ENCODE assay signal across 11 cellular contexts in genomic region chr17:40015005-40015997, GRCh38. TPM values are rescaled to one million over a fixed set of nuclear protein-coding genes. Genes with fewer than 3 reads are reported as not detected.
DNase-seq lines count a peak whose midpoint lies in the region; ATAC-seq and TF ChIP-seq lines count a peak whose summit lies in the region.
"Had no signal": no experiment of that assay in that cellular context is flagged by ENCODE, and none has a peak within 500 bp of the region (broad histone marks: within the 10 kb centered on the region; RNA-seq: fewer than 3 reads in every experiment).

A gene with protein sequence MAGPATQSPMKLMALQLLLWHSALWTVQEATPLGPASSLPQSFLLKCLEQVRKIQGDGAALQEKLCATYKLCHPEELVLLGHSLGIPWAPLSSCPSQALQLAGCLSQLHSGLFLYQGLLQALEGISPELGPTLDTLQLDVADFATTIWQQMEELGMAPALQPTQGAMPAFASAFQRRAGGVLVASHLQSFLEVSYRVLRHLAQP (plus strand): TSS chr17:40015440. CDS start chr17:40015475, 35 bp downstream.

- no peak for ATAC-seq in Right ventricle myocardium superior (ENCODE audit: poor library complexity)
- ATAC-seq in upper lobe of left lung (ENCODE audit: low FRiP score in 2 of 2): peak; percentile 19 to 62
- no peak for ATAC-seq in HG03108 (IDR thresholded peaks at IDR 0.05; ENCODE audit: unreplicated experiment)

- peaks cover 12% of the 10 kb centered on the region; the same call in 1 of the 2 replicates for H3F3A ChIP-seq in GM23248 (ENCODE audit: insufficient read depth)

- H3K9me2 ChIP-seq in GM23248 (ENCODE audit: insufficient read depth): no peaks in the 10 kb centered on the region

- H3K4me3 ChIP-seq in ascending aorta (no peak within 1 kb of the TSS), iPS-15b (ENCODE audit: low read depth, low read length) (no peak within 1 kb of the TSS), upper lobe of left lung (peak within 1 kb of the TSS in 2 of 4 donors; percentile 26 to 35), GM23248 (no peak within 1 kb of the TSS)

- peak within 1 kb of the TSS; percentile 65 for H3K9ac ChIP-seq in iPS-15b (ENCODE audit: low read depth, low read length)
- no peak within 1 kb of the TSS for H3K9ac ChIP-seq in GM23248

- H2AFZ ChIP-seq in GM23248: no peak within 1 kb of the TSS

- no peaks in the 10 kb centered on the region for H4K20me1 ChIP-seq in GM23248 (ENCODE audit: insufficient read depth)

- TF ChIP-seq CTCF in ascending aorta (IDR thresholded peaks at IDR 0.05) (no peak), upper lobe of left lung (IDR thresholded peaks at IDR 0.05) (no peak)

- no peaks in the 10 kb centered on the region for H3K9me3 ChIP-seq in ascending aorta
- no peaks in the 10 kb centered on the region for H3K9me3 ChIP-seq in iPS-15b (ENCODE audit: control insufficient read depth, insufficient read depth, low read length)
- no peaks in the 10 kb centered on the region for H3K9me3 ChIP-seq in upper lobe of left lung
- H3K9me3 ChIP-seq in GM23248 (ENCODE audit: low read depth): no peaks in the 10 kb centered on the region

- TF ChIP-seq EP300 in upper lobe of left lung (IDR thresholded peaks at IDR 0.05): peak in 2 of 4 donors; percentile 81 to 86

- TF ChIP-seq POLR2A in upper lobe of left lung (IDR thresholded peaks at IDR 0.05): no peak

- H3K27ac ChIP-seq in ascending aorta (peak within 1 kb of the TSS; percentile 14 to 18), upper lobe of left lung (peak within 1 kb of the TSS; percentile 76 to 83 (median 80)), GM23248 (no peak within 1 kb of the TSS)

- 20 to 32% methylated on average over 12 to 20 of the region's 20 CpGs for WGBS in upper lobe of left lung, 2 donors
- 77 to 80% methylated on average over 18 to 20 of the region's 20 CpGs for whole genome bisulfite sequencing in GM23248 (ENCODE audit: low coverage in 1 of 2, low lambda C conversion rate in 2 of 2, missing lambda C conversion rate in 2 of 2), 2 experiments

- peaks cover 9 to 13% of the 10 kb centered on the region in 2 donors for H3K36me3 ChIP-seq in ascending aorta
- H3K36me3 ChIP-seq in iPS-15b (ENCODE audit: control insufficient read depth, insufficient read depth, low read length): peaks cover 16% of the 10 kb centered on the region
- H3K36me3 ChIP-seq in upper lobe of left lung: peaks cover 0 to 13% (median 10%) of the 10 kb centered on the region in 4 donors
- no peaks in the 10 kb centered on the region for H3K36me3 ChIP-seq in GM23248 (ENCODE audit: low read depth)

- peaks cover 0 to 16% of the 10 kb centered on the region in 2 donors for H3K4me1 ChIP-seq in ascending aorta
- peaks cover 12% of the 10 kb centered on the region for H3K4me1 ChIP-seq in iPS-15b (ENCODE audit: control insufficient read depth, insufficient read depth, low read length)
- peaks cover 61 to 70% (median 66%) of the 10 kb centered on the region in 4 donors for H3K4me1 ChIP-seq in upper lobe of left lung
- H3K4me1 ChIP-seq in GM23248 (ENCODE audit: insufficient read depth): peaks cover 25% of the 10 kb centered on the region

- peak; percentile 38 for DNase-seq in Right ventricle myocardium superior
- no peak for DNase-seq in cardiac septum (ENCODE audit: low spot score)
- no peak for DNase-seq in ascending aorta (ENCODE audit: low spot score in 2 of 2)
- DNase-seq in upper lobe of left lung: peak in 1 of 2 donors; percentile 72
- DNase-seq in GM23248: no peak
- DNase-seq in DMS79 treated with DMSO at 0.1 percent for 48 hours (lab: John Stamatoyannopoulos, UW): no peak
- DNase-seq: NCI-H524, nucleus accumbens, T-helper 9 cell had no signal

- intact Hi-C loops in Right ventricle myocardium superior (cut with DNase I) (loop anchor here (5.0 kb wide), 1 partner anchor 152 kb away; no protein-coding TSS in a partner anchor), cardiac septum (cut with DNase I) (loop anchor here (10.0 kb wide), 2 partner anchors 180 to 280 kb away; no protein-coding TSS in a partner anchor), ascending aorta (cut with DNase I) (no loop called here)

- no peak within 1 kb of the TSS for H3K4me2 ChIP-seq in GM23248 (ENCODE audit: unreplicated experiment)

- H3K27me3 ChIP-seq in ascending aorta (no peaks in the 10 kb centered on the region), iPS-15b (ENCODE audit: control insufficient read depth, insufficient read depth, low read length) (no peaks in the 10 kb centered on the region), upper lobe of left lung (no peaks in the 10 kb centered on the region), GM23248 (replicated peaks; ENCODE audit: insufficient read depth) (no peaks in the 10 kb centered on the region)

- in situ Hi-C loops in GM23248 (cut with MboI): no loop called here

- no peaks in the 10 kb centered on the region for H3K79me2 ChIP-seq in GM23248 (ENCODE audit: insufficient read depth)

RNA-seq across cellular contexts. Expression of the gene that starts here (rescaled TPM):
- not detected for total RNA-seq in Right ventricle myocardium superior
- not detected for total RNA-seq in cardiac septum
- total RNA-seq in ascending aorta: 0.43 TPM
- total RNA-seq in upper lobe of left lung: 10 to 100 TPM in 1 of 6 donors, 1 to 10 TPM in 5; 1.6 to 14.4 (median 2.7) TPM
- total RNA-seq in GM23248 (2014; rRNA removed; shearing (Covaris generic)): not detected in 2 replicates
- polyA plus RNA-seq in GM23248 (2016; fragmentation: Nextera tagmentation; extraction: Ambion mirVana): 0.13 TPM in 1 of 2 replicates, not detected in the other

Comparison
In these comparisons a context has a peak if more than half of its experiments do, and no peak if none do; other contexts are left out.
1. Peak in DNase-seq in Right ventricle myocardium superior; RNA of the gene not detected or under 1 TPM.
2. ATAC-seq: peak in upper lobe of left lung (2 of 2); none in Right ventricle myocardium superior (single experiment) and HG03108 (single experiment).